ENCODE assay signal across 25 cellular contexts in genomic region chr9:110320651-110321050, GRCh38. TPM values are rescaled to one million over a fixed set of nuclear protein-coding genes. Genes with fewer than 3 reads are reported as not detected.
"Had no signal": no experiment of that assay in that cellular context is flagged by ENCODE, and none has a peak within 500 bp of the region (broad histone marks: within the 10 kb centered on the region; RNA-seq: fewer than 3 reads in every experiment).

No MANE protein-coding gene starts in this region.

- DNase-seq: activated CD4-positive, alpha-beta T cell treated with anti-CD3 and anti-CD28 coated beads for 1 hour; activated naive CD4-positive, alpha-beta T cell; activated T-cell treated with anti-CD3 and anti-CD28 coated beads, Interleukin-2, amount 50 U/mL, for 24 hours; adrenal gland; foreskin melanocyte; glutamatergic neuron; immature natural killer cell; left lung; naive thymus-derived CD8-positive, alpha-beta T cell; stimulated activated CD4-positive, alpha-beta T cell treated with anti-CD3 and anti-CD28 coated beads, Interleukin-4, amount 100 ng/mL, for 24 hours; stimulated activated naive CD4-positive, alpha-beta T cell treated with Interleukin-2 at 50 U/mL for 16 hours had no signal

- H3K9me3 Mint-ChIP-seq: activated T-cell treated with anti-CD3 and anti-CD28 coated beads, Interleukin-2, amount 50 U/mL, for 24 hours; activated T-helper 17 cell treated with anti-CD3 and anti-CD28 coated beads, Interleukin-2, amount 50 U/mL, for 72 hours; naive thymus-derived CD8-positive, alpha-beta T cell; type B pancreatic cell had no signal

- H3K27ac ChIP-seq: adrenal gland, coronary artery, hepatocyte, left lung, thoracic aorta, vagina had no signal

- H3K36me3 ChIP-seq: adrenal gland, left lung, thoracic aorta, vagina had no signal

- H3K27me3 Mint-ChIP-seq: activated naive CD8-positive, alpha-beta T cell; progenitor cell of endocrine pancreas had no signal

- H3K27ac Mint-ChIP-seq: activated naive CD8-positive, alpha-beta T cell; activated T-cell treated with anti-CD3 and anti-CD28 coated beads, Interleukin-2, amount 50 U/mL, for 24 hours; activated T-helper 17 cell treated with anti-CD3 and anti-CD28 coated beads, Interleukin-2, amount 50 U/mL, for 72 hours; immature natural killer cell; progenitor cell of endocrine pancreas; type B pancreatic cell had no signal

- H3K79me2 ChIP-seq: hepatocyte had no signal

- H3K4me2 ChIP-seq: hepatocyte had no signal

- H3K4me3 Mint-ChIP-seq: activated naive CD8-positive, alpha-beta T cell; activated T-cell treated with anti-CD3 and anti-CD28 coated beads, Interleukin-2, amount 50 U/mL, for 24 hours; activated T-helper 17 cell treated with anti-CD3 and anti-CD28 coated beads, Interleukin-2, amount 50 U/mL, for 72 hours; immature natural killer cell; naive thymus-derived CD8-positive, alpha-beta T cell; type B pancreatic cell had no signal

- H2AFZ ChIP-seq: hepatocyte had no signal

- H3K9me3 ChIP-seq: adrenal gland, left lung, thoracic aorta, vagina had no signal

- FAIRE-seq: bronchial epithelial cell, TTC549 had no signal

- H3K4me1 ChIP-seq: adrenal gland had no signal

- ATAC-seq: left lung; naive thymus-derived CD8-positive, alpha-beta T cell had no signal

- H3K4me3 ChIP-seq: adrenal gland, coronary artery, hepatocyte, left lung, lung, thoracic aorta, vagina had no signal

- H3K36me3 Mint-ChIP-seq: activated naive CD8-positive, alpha-beta T cell; immature natural killer cell; naive thymus-derived CD8-positive, alpha-beta T cell; type B pancreatic cell had no signal

- H3K27me3 ChIP-seq: adrenal gland, hepatocyte, left lung, vagina had no signal

RNA-seq across cellular contexts. Expression of gene TXNDC8, which starts 17.0 kb away (rescaled TPM):
- total RNA-seq: activated T-helper 17 cell treated with anti-CD3 and anti-CD28 coated beads, Interleukin-2, amount 50 U/mL, for 72 hours; adrenal gland; bronchial epithelial cell; epithelial cell of proximal tubule; hepatocyte; left lung; lung; mesenteric fat pad; naive thymus-derived CD8-positive, alpha-beta T cell; osteoblast; progenitor cell of endocrine pancreas; thoracic aorta; vagina had no signal
- polyA plus RNA-seq: adrenal gland; hepatocyte; immature natural killer cell; lung; naive thymus-derived CD8-positive, alpha-beta T cell had no signal
